1 cellular context compared by ENCODE assay signal in the genomic region with DNA sequence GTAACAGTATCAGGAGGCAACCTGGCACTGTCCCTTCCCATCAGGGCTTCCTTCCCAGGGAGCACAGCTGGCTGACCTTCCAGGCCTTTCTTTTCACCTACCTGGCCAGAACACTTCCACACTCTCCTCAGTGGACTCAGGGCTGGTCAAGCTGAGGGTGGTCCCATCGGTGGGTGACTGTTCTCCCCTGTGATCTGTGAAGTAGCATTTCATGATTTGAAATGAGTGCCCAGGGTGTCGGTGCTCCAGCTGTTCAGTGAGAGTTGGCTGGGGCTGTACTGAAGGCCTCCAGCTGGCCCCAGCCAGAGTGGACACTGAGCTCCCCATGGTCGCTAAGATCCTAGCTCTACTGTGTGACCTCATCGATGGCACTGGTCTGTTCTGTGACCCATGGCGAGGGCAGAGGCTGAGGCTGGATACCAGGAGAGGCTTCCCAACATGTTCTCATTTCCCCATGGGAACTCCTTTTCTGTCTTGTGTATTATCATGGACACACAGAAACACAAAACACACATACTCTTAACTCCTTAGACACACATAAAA.
TF ChIP-seq lines count a peak whose summit lies in the region.

FAM170B (minus strand) TSS at position 316 of the 543 bp plus-strand sequence; CDS start at position 213, 103 bp downstream.

TF ChIP-seq in K562, 482 proteins besides CTCF, POLR2A, EP300 and RAD21:
- no peak for TF ChIP-seq OTX1 (CRISPR knock-in tag; IDR thresholded peaks at IDR 0.05)
- TF ChIP-seq E4F1 (CRISPR knock-in tag; IDR thresholded peaks at IDR 0.05; ENCODE audit: borderline replicate concordance) = no peak
- no peak for TF ChIP-seq SIRT6 (IDR thresholded peaks at IDR 0.05; ENCODE audit: low read depth, low read length)
